In the genomic region with DNA sequence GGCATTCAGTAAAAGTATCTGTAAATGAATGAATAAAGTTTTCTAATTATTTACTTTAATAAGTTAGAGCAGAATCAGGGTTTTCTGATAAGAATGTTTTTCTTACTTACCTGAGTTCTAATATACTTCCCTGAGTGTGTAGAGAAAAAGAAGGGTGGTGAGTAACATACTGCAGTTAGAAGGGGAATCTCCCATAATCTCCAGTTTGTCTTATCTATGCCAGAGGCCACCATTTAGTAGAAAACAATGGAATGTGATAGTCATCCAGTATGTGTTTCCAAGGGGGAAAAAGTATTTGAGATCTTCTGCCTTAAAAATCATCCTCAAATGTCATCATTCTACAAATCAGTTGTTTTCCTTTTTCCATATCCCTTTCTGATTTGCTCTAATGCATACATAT, we compare ENCODE assay signal across 19 cellular contexts.
"Had no signal": no experiment of that assay in that cellular context is flagged by ENCODE, and none has a peak within 500 bp of the region (broad histone marks: within the 10 kb centered on the region; RNA-seq: fewer than 3 reads in every experiment).

No MANE protein-coding gene starts in this region.

- H3K4me2 ChIP-seq: hepatocyte had no signal

- H3K4me3 ChIP-seq: esophagus muscularis mucosa, hepatocyte, mucosa of descending colon, skin epidermis, testis, tibial nerve, upper lobe of right lung, vagina had no signal

- H3K9me3 ChIP-seq: mucosa of descending colon, neutrophil, testis, upper lobe of right lung, vagina had no signal

- DNase-seq: effector memory CD8-positive, alpha-beta T cell; foreskin fibroblast; mucosa of descending colon; naive thymus-derived CD8-positive, alpha-beta T cell; posterior cingulate gyrus; stimulated activated CD4-positive, alpha-beta T cell treated with anti-CD3 and anti-CD28 coated beads, Interleukin-2, amount 100 ng/mL, for 24 hours; stimulated activated CD4-positive, alpha-beta T cell treated with anti-CD3 and anti-CD28 coated beads, Interleukin-4, amount 100 ng/mL, for 4 hours; stimulated activated naive B cell treated with anti-CD40 and anti-IgM and Interleukin-4, amounts not matched to agents 10 μg/mL and 1 μg/mL and 100 μg/mL, for 72 hours; stimulated activated naive CD8-positive, alpha-beta T cell treated with anti-CD3 and anti-CD28 coated beads, Interleukin-15, amount 100 ng/mL, for 72 hours; testis; upper lobe of right lung had no signal

- H3K27me3 ChIP-seq: esophagus muscularis mucosa, hepatocyte, neutrophil, testis, tibial nerve, upper lobe of right lung, vagina had no signal

- H3K27ac ChIP-seq: epithelial cell of prostate, esophagus muscularis mucosa, hepatocyte, neutrophil, skin epidermis, testis, tibial nerve, upper lobe of right lung, vagina had no signal

- H2AFZ ChIP-seq: hepatocyte had no signal

- H3K36me3 ChIP-seq: esophagus muscularis mucosa, neutrophil, tibial nerve, upper lobe of right lung, vagina had no signal

- H3K4me1 ChIP-seq: esophagus muscularis mucosa, testis, tibial nerve, upper lobe of right lung, vagina had no signal

- ATAC-seq: effector memory CD8-positive, alpha-beta T cell; mucosa of descending colon; naive thymus-derived CD8-positive, alpha-beta T cell; sciatic nerve; stimulated activated naive B cell treated with anti-CD40 and anti-IgM and Interleukin-4, amounts not matched to agents 10 μg/mL and 1 μg/mL and 100 μg/mL, for 72 hours; stimulated activated naive CD8-positive, alpha-beta T cell treated with anti-CD3 and anti-CD28 coated beads, Interleukin-15, amount 100 ng/mL, for 72 hours; upper lobe of right lung had no signal

- H3K79me2 ChIP-seq: hepatocyte had no signal
